Comparison of ENCODE assay signal across 1 cellular context in the genomic region with DNA sequence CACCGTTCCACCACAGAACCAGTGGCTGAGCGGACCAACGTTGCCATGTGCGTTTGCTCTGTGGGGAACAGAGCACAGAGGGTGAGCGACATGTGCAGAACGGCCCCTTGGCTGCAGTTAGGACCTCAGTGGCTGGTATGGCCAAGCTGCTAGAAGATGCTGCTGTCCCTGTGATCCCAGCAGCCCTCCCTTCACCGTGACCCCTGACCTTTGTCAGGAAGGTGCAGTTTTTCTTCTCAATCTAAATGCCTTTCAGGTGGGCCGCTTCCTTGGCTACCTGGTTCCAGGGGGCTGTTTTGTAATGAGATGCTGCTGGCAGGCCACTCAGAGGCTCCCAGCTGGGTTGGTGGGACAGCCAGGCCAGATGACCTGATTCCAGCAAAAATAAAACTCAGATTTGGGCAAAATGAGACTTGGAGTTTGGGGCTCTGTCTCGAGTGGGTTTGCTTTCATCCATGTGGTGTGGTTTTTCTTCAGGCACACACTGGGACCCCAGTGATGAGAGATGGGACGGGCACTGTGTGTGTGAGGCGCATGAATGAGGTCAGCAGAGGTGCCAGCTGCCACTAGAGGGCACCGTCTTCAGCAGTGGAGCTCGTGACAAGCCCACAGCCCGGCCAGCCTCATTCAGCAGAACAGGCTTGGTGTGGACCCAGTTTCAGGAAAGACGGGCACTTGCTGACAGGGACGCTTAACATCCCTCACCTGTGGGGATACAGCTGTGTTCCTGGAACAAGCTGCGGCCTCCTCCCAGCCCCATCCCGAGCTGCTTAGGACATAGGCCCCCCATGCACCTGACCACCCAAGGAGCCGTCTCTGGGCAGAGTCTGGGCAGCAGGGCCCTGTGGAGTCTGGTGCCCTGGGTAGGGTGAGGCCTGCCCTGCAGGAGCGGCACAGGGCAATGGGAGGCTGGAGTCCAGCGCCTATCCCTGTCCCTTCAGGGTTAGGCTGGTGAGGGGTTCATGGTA.
A peak's percentile ranks its signal among the peaks of the same experiment; 100 is the strongest.
TF ChIP-seq lines count a peak whose summit lies in the region.

No MANE protein-coding gene starts in this region.

TF ChIP-seq in GM23338, 12 proteins besides CTCF, POLR2A, EP300 and RAD21:
- TF ChIP-seq, protein P1, sequence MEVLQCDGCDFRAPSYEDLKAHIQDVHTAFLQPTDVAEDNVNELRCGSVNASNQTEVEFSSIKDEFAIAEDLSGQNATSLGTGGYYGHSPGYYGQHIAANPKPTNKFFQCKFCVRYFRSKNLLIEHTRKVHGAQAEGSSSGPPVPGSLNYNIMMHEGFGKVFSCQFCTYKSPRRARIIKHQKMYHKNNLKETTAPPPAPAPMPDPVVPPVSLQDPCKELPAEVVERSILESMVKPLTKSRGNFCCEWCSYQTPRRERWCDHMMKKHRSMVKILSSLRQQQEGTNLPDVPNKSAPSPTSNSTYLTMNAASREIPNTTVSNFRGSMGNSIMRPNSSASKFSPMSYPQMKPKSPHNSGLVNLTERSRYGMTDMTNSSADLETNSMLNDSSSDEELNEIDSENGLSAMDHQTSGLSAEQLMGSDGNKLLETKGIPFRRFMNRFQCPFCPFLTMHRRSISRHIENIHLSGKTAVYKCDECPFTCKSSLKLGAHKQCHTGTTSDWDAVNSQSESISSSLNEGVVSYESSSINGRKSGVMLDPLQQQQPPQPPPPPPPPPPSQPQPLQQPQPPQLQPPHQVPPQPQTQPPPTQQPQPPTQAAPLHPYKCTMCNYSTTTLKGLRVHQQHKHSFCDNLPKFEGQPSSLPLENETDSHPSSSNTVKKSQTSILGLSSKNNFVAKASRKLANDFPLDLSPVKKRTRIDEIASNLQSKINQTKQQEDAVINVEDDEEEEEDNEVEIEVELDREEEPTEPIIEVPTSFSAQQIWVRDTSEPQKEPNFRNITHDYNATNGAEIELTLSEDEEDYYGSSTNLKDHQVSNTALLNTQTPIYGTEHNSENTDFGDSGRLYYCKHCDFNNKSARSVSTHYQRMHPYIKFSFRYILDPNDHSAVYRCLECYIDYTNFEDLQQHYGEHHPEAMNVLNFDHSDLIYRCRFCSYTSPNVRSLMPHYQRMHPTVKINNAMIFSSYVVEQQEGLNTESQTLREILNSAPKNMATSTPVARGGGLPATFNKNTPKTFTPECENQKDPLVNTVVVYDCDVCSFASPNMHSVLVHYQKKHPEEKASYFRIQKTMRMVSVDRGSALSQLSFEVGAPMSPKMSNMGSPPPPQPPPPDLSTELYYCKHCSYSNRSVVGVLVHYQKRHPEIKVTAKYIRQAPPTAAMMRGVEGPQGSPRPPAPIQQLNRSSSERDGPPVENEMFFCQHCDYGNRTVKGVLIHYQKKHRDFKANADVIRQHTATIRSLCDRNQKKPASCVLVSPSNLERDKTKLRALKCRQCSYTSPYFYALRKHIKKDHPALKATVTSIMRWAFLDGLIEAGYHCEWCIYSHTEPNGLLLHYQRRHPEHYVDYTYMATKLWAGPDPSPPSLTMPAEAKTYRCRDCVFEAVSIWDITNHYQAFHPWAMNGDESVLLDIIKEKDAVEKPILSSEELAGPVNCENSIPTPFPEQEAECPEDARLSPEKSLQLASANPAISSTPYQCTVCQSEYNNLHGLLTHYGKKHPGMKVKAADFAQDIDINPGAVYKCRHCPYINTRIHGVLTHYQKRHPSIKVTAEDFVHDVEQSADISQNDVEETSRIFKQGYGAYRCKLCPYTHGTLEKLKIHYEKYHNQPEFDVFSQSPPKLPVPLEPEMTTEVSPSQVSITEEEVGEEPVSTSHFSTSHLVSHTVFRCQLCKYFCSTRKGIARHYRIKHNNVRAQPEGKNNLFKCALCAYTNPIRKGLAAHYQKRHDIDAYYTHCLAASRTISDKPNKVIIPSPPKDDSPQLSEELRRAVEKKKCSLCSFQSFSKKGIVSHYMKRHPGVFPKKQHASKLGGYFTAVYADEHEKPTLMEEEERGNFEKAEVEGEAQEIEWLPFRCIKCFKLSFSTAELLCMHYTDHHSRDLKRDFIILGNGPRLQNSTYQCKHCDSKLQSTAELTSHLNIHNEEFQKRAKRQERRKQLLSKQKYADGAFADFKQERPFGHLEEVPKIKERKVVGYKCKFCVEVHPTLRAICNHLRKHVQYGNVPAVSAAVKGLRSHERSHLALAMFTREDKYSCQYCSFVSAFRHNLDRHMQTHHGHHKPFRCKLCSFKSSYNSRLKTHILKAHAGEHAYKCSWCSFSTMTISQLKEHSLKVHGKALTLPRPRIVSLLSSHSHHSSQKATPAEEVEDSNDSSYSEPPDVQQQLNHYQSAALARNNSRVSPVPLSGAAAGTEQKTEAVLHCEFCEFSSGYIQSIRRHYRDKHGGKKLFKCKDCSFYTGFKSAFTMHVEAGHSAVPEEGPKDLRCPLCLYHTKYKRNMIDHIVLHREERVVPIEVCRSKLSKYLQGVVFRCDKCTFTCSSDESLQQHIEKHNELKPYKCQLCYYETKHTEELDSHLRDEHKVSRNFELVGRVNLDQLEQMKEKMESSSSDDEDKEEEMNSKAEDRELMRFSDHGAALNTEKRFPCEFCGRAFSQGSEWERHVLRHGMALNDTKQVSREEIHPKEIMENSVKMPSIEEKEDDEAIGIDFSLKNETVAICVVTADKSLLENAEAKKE (CRISPR knock-in tag; IDR thresholded peaks at IDR 0.05) = no peak
- peak; percentile 19 for TF ChIP-seq POLR2AphosphoS5 (IDR thresholded peaks at IDR 0.05; ENCODE audit: low read depth)
- TF ChIP-seq STAT1 (IDR thresholded peaks at IDR 0.05; ENCODE audit: unreplicated experiment) = no peak
- TF ChIP-seq CREB1 (CRISPR knock-in tag; IDR thresholded peaks at IDR 0.05; ENCODE audit: low read depth) = peak; percentile 46; the same call in 1 of the 2 replicates
TF ChIP-seq in GM23338: peak in this region for 2.
